In genomic region chr14:52313493-52313881, GRCh38 we compare ENCODE assay signal across 9 cellular contexts. TPM values are rescaled to one million over a fixed set of nuclear protein-coding genes. Genes with fewer than 3 reads are reported as not detected.
DNase-seq lines count a peak whose midpoint lies in the region; ATAC-seq and TF ChIP-seq lines count a peak whose summit lies in the region.
"Had no signal": no experiment of that assay in that cellular context is flagged by ENCODE, and none has a peak within 500 bp of the region (broad histone marks: within the 10 kb centered on the region; RNA-seq: fewer than 3 reads in every experiment).

No MANE protein-coding gene starts in this region.

- H3K4me3 Mint-ChIP-seq in stimulated activated naive CD8-positive, alpha-beta T cell treated with anti-CD3 and anti-CD28 coated beads, Interleukin-15, Interleukin-2, amounts not matched to agents 100 ng/mL and 50 ng/mL, for 24 hours: peak overlapping the region; percentile 91

- WGBS in mammary epithelial cell (ENCODE audit: low coverage, missing lambda C conversion rate): 65% methylated on average over 10 of the region's 10 CpGs
- 71 to 76% methylated on average over 9 to 10 of the region's 10 CpGs for WGBS in mesodermal cell (ENCODE audit: insufficient coverage in 2 of 2), 2 experiments
- WGBS in aorta, 2 donors: 32 to 41% methylated on average over 10 of the region's 10 CpGs

- H3K4me1 ChIP-seq in mammary epithelial cell (ENCODE audit: insufficient read depth, low read length): peaks cover 26% of the 10 kb centered on the region
- H3K4me1 ChIP-seq in mesodermal cell (ENCODE audit: control insufficient read depth, insufficient read depth, low read length, poor library complexity, severe bottlenecking): peaks cover 6% of the 10 kb centered on the region
- H3K4me1 ChIP-seq in aorta (ENCODE audit: control insufficient read depth in 1 of 2, insufficient read depth in 2 of 2, low read length in 2 of 2): no peaks in the 10 kb centered on the region

- peak overlapping the region; percentile 6 for H3K9ac ChIP-seq in mammary epithelial cell (ENCODE audit: insufficient read depth, low read length)

- intact Hi-C loops in mammary epithelial cell (cut with micrococcal nuclease) (loop anchor here (5.0 kb wide), 1 partner anchor 144 kb away; no protein-coding TSS in a partner anchor), aorta (cut with DNase I) (loop anchor here in 1 of 2 donors (10.0 kb wide), 1 partner anchor 241 kb away; the partner anchor contains the start of genes GPR137C and TXNDC16)

- CTCF ChIA-PET in mammary epithelial cell (lab: Charles Lee; ENCODE audit: low non-redundant PET): no interaction called here

- ATAC-seq in stimulated activated naive CD8-positive, alpha-beta T cell treated with anti-CD3 and anti-CD28 coated beads, Interleukin-15, Interleukin-2, amounts not matched to agents 100 U/mL and 50 U/mL, for 24 hours: no peak
- ATAC-seq in aorta (ENCODE audit: low FRiP score) (no peak), GM19467 (IDR thresholded peaks at IDR 0.05; ENCODE audit: unreplicated experiment) (no peak)

- H3K9me3 Mint-ChIP-seq in stimulated activated naive CD8-positive, alpha-beta T cell treated with anti-CD3 and anti-CD28 coated beads, Interleukin-15, Interleukin-2, amounts not matched to agents 100 ng/mL and 50 ng/mL, for 24 hours: no peaks in the 10 kb centered on the region

- H4K20me1 ChIP-seq in mammary epithelial cell (ENCODE audit: insufficient read depth, low read length): no peaks in the 10 kb centered on the region

- H3K9me3 ChIP-seq in mammary epithelial cell (replicated peaks; ENCODE audit: insufficient read depth, low read length): no peaks in the 10 kb centered on the region
- no peaks in the 10 kb centered on the region for H3K9me3 ChIP-seq in mesodermal cell (ENCODE audit: control insufficient read depth, low read length)
- H3K9me3 ChIP-seq in aorta (ENCODE audit: control insufficient read depth, low read length): no peaks in the 10 kb centered on the region

- in situ Hi-C loops in mammary epithelial cell (cut with MboI; ENCODE audit: low sequenced_read_pairs in 2 of 2): loop anchor here in 1 of 2 donors (5.0 kb wide), 1 partner anchor 144 kb away; no protein-coding TSS in a partner anchor

- H3K27me3 ChIP-seq in mammary epithelial cell (ENCODE audit: insufficient read depth, low read length) (no peaks in the 10 kb centered on the region), aorta (ENCODE audit: control insufficient read depth in 1 of 2, insufficient read depth in 2 of 2, low read length in 1 of 2) (no peaks in the 10 kb centered on the region)

- H3K27ac Mint-ChIP-seq in stimulated activated naive CD8-positive, alpha-beta T cell treated with anti-CD3 and anti-CD28 coated beads, Interleukin-15, Interleukin-2, amounts not matched to agents 100 ng/mL and 50 ng/mL, for 24 hours: peak overlapping the region; percentile 93

- dilution Hi-C loops in mammary epithelial cell (cut with HindIII; ENCODE audit: low sequenced_read_pairs): no loop called here

- H3K4me3 ChIP-seq in mammary epithelial cell (replicated peaks in 1 of 3; ENCODE audit: insufficient read depth in 1 of 3, low read depth in 2 of 3, low read length in 3 of 3) (peak overlapping the region; percentile 45 to 65 (median 58)), mesodermal cell (ENCODE audit: extremely low read depth, insufficient read depth, low read length, poor library complexity, severe bottlenecking) (peak overlapping the region; percentile 42), aorta (ENCODE audit: low read length in 2 of 2) (peak overlapping the region; percentile 6 to 44)

- peaks cover 90% of the 10 kb centered on the region for H3K4me1 Mint-ChIP-seq in stimulated activated naive CD8-positive, alpha-beta T cell treated with anti-CD3 and anti-CD28 coated beads, Interleukin-15, Interleukin-2, amounts not matched to agents 100 ng/mL and 50 ng/mL, for 24 hours (ENCODE audit: low read depth)

- no peaks in the 10 kb centered on the region for H3K79me2 ChIP-seq in mammary epithelial cell (ENCODE audit: insufficient read depth, low read length)

- H3K27ac ChIP-seq in mammary epithelial cell (ENCODE audit: insufficient read depth, low read depth, low read length) (no peak overlapping the region), mesodermal cell (ENCODE audit: low read depth, low read length, severe bottlenecking) (no peak overlapping the region), aorta (ENCODE audit: low read depth in 1 of 2, low read length in 2 of 2) (no peak overlapping the region)

- peak overlapping the region; percentile 96 for H2AFZ ChIP-seq in mammary epithelial cell (ENCODE audit: low read depth, low read length)

- TF ChIP-seq CTCF in mammary epithelial cell (conservative IDR thresholded peaks at IDR 0.05 in 1 of 2, IDR thresholded peaks at IDR 0.05 in 1 of 2; ENCODE audit: extremely low read depth in 1 of 2, insufficient read depth in 1 of 2, low read depth in 1 of 2, low read length in 2 of 2): no peak

- DNase-seq in stimulated activated naive CD8-positive, alpha-beta T cell treated with anti-CD3 and anti-CD28 coated beads, Interleukin-15, Interleukin-2, amounts not matched to agents 100 U/mL and 50 U/mL, for 24 hours: no peak
- DNase-seq in mammary epithelial cell (no peak), aorta (no peak), NCI-H748 (lab: John Stamatoyannopoulos, UW; ENCODE audit: unreplicated experiment) (no peak)
- no peak for DNase-seq in stimulated activated CD4-positive, alpha-beta T cell treated with anti-CD3 and anti-CD28 coated beads, Interleukin-12 subunit alpha, Interleukin-12 subunit beta, amount 100 ng/mL, for 4 hours
- DNase-seq: NCI-H1694 treated with DMSO at 0.1 percent for 48 hours had no signal

- H3K27me3 Mint-ChIP-seq in stimulated activated naive CD8-positive, alpha-beta T cell treated with anti-CD3 and anti-CD28 coated beads, Interleukin-15, Interleukin-2, amounts not matched to agents 100 ng/mL and 50 ng/mL, for 24 hours: peaks cover 20% of the 10 kb centered on the region

- peaks cover 16% of the 10 kb centered on the region for H3K36me3 Mint-ChIP-seq in stimulated activated naive CD8-positive, alpha-beta T cell treated with anti-CD3 and anti-CD28 coated beads, Interleukin-15, Interleukin-2, amounts not matched to agents 100 ng/mL and 50 ng/mL, for 24 hours (ENCODE audit: low read depth)

- H3K36me3 ChIP-seq in mammary epithelial cell (ENCODE audit: insufficient read depth, low read length): no peaks in the 10 kb centered on the region
- H3K36me3 ChIP-seq in mesodermal cell (ENCODE audit: control insufficient read depth, insufficient read depth, low read length): no peaks in the 10 kb centered on the region
- no peaks in the 10 kb centered on the region for H3K36me3 ChIP-seq in aorta (ENCODE audit: control insufficient read depth in 1 of 2, insufficient read depth in 2 of 2, low read length in 1 of 2)

- H3K4me2 ChIP-seq in mammary epithelial cell (ENCODE audit: insufficient read depth, low read depth, low read length): peak overlapping the region; percentile 99

- no TSS peak for BruUV-seq in mammary epithelial cell (replicated peaks; lab: Mats Ljungman, UMichigan)

RNA-seq across cellular contexts. Expression of gene PTGER2, which starts 0.6 kb away (rescaled TPM):
- total RNA-seq in mammary epithelial cell: 1 to 10 TPM in 1 of 2 donors, under 1 TPM in 1; 0.49 to 2.8 TPM
- 4.2 TPM for polyA plus RNA-seq in mammary epithelial cell
- 2.6 TPM for polyA minus RNA-seq in mammary epithelial cell
- not detected for polyA plus RNA-seq in mesodermal cell (2013, experiment 1 of 2)
- 0.61 TPM for polyA plus RNA-seq in mesodermal cell (2013, experiment 2 of 2)
- 1 to 10 TPM; 4.3 to 5.1 TPM for total RNA-seq in aorta
- under 1 TPM; 0.38 to 0.82 TPM for polyA plus RNA-seq in aorta

RNA-seq across cellular contexts. Expression of gene PTGDR, which starts 46.0 kb away (rescaled TPM):
- total RNA-seq in mammary epithelial cell (not detected), aorta (1 to 10 TPM in 1 of 2 donors, under 1 TPM in 1; 0.71 to 2.9 TPM)
- polyA plus RNA-seq in mammary epithelial cell (not detected), aorta (under 1 TPM; 0.13 to 0.38 TPM)
- polyA minus RNA-seq in mammary epithelial cell: not detected
- 0.07 TPM for polyA plus RNA-seq in mesodermal cell (2013, experiment 1 of 2)
- 0.10 TPM for polyA plus RNA-seq in mesodermal cell (2013, experiment 2 of 2)
